ENCODE assay signal across 2 cellular contexts in the genomic region with DNA sequence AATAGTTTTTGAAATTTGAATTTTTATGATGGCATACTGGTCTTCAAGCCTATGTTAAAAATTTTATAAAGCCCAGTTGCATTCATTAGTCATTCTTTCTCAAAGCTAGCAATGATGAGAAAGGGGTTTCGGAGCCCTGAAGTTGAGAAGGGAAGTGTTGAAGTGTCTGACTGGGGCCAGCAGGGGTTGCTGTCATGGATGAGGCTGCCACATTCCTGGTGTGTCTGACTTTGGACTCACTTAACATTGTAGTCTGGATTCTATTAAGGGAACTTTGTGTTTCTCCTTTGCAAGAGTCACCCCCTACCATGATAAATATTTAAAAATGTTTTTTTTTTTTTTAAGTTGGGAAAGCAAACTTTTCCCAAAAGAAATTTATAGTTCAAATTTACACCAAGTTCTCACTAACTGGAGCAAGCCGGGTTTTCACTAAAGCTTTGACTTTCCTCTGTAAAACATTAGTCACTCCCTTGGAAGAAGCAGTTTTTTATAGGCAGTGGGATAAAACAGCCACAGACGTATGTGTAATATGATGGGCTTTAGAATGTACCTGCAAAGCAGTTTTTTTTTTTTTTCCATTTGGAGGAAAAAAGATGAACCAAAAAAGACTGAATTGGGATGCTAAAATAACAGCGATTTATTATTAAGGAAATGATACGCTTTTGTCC.
TF ChIP-seq lines count a peak whose summit lies in the region.

No MANE protein-coding gene starts in this region.

TF ChIP-seq in GM23338, 12 proteins besides CTCF, POLR2A, EP300 and RAD21 (continued from another document):
- TF ChIP-seq ZNF331 (CRISPR knock-in tag; IDR thresholded peaks at IDR 0.05; ENCODE audit: low read depth) (no peak), NANOG (IDR thresholded peaks at IDR 0.05; ENCODE audit: borderline replicate concordance) (no peak)

TF ChIP-seq in SK-N-SH treated with all-trans-retinoic acid at 6 μM for 48 hours, 23 proteins besides CTCF, POLR2A, EP300 and RAD21 (continued from another document):
- TF ChIP-seq PATZ1 (CRISPR knock-in tag; IDR thresholded peaks at IDR 0.05; ENCODE audit: borderline replicate concordance): no peak
- TF ChIP-seq GLIS3 (CRISPR knock-in tag; IDR thresholded peaks at IDR 0.05): no peak
- TF ChIP-seq, protein P1, sequence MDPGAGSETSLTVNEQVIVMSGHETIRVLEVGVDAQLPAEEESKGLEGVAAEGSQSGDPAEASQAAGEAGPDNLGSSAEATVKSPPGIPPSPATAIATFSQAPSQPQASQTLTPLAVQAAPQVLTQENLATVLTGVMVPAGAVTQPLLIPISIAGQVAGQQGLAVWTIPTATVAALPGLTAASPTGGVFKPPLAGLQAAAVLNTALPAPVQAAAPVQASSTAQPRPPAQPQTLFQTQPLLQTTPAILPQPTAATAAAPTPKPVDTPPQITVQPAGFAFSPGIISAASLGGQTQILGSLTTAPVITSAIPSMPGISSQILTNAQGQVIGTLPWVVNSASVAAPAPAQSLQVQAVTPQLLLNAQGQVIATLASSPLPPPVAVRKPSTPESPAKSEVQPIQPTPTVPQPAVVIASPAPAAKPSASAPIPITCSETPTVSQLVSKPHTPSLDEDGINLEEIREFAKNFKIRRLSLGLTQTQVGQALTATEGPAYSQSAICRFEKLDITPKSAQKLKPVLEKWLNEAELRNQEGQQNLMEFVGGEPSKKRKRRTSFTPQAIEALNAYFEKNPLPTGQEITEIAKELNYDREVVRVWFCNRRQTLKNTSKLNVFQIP (CRISPR knock-in tag; IDR thresholded peaks at IDR 0.05; ENCODE audit: borderline replicate concordance, low read depth): no peak
- TF ChIP-seq ARNTL (CRISPR knock-in tag; IDR thresholded peaks at IDR 0.05; ENCODE audit: borderline replicate concordance, low read depth): no peak
- no peak for TF ChIP-seq TCF4 (CRISPR knock-in tag; IDR thresholded peaks at IDR 0.05; ENCODE audit: borderline replicate concordance)
- no peak for TF ChIP-seq PPARA (CRISPR knock-in tag; IDR thresholded peaks at IDR 0.05; ENCODE audit: borderline replicate concordance)
- no peak for TF ChIP-seq RARB (CRISPR knock-in tag; IDR thresholded peaks at IDR 0.05)
- no peak for TF ChIP-seq ISL1 (CRISPR knock-in tag; IDR thresholded peaks at IDR 0.05)
- TF ChIP-seq ZFP3 (CRISPR knock-in tag; IDR thresholded peaks at IDR 0.05): no peak
TF ChIP-seq in SK-N-SH treated with all-trans-retinoic acid at 6 μM for 48 hours: peak in this region for 0.
